In the genomic region with DNA sequence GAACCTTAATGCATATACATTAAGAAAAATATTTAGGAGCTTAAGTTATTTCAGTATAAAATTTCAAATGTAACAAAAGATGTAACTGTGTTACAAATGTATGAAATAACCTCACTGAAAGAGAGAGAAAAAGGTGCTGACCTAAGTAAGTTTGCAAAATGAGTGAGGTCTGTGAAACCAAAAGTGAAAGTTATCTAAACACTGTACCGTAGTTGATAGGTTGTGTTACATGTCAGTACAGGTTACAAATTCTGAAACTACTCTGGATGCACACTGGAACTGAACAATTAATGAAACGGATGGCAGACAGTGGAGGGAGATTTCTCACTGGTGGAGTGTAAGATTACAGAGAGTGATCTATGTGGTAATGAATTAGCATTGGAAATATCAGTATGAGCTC, we compare ENCODE assay signal across 9 cellular contexts.
DNase-seq lines count a peak whose midpoint lies in the region; ATAC-seq, FAIRE-seq and TF ChIP-seq lines count a peak whose summit lies in the region.
"Had no signal": no experiment of that assay in that cellular context is flagged by ENCODE, and none has a peak within 500 bp of the region (broad histone marks: within the 10 kb centered on the region; RNA-seq: fewer than 3 reads in every experiment).

No MANE protein-coding gene starts in this region.

- no peak for TF ChIP-seq POLR2A in breast epithelium (IDR thresholded peaks at IDR 0.05)
- TF ChIP-seq POLR2A in erythroblast (IDR thresholded peaks at IDR 0.05; ENCODE audit: low read length) = no peak

- peak; percentile 46 for FAIRE-seq in A204.1 (lab: Jason Lieb, UNC)

- H3K9me3 ChIP-seq in breast epithelium (no peaks in the 10 kb centered on the region), osteoblast (ENCODE audit: low read depth, low read length) (no peaks in the 10 kb centered on the region)

- H3K36me3 ChIP-seq in breast epithelium = no peaks in the 10 kb centered on the region
- H3K36me3 ChIP-seq in osteoblast (ENCODE audit: insufficient read depth, low read length) = no peaks in the 10 kb centered on the region

- no peak overlapping the region for H2AFZ ChIP-seq in osteoblast (ENCODE audit: low read length)

- ATAC-seq in GM19438 (IDR thresholded peaks at IDR 0.05; ENCODE audit: low read depth, unreplicated experiment) (peak; percentile 79), HG03280 (IDR thresholded peaks at IDR 0.05; ENCODE audit: unreplicated experiment) (peak; percentile 78), HG03457 (IDR thresholded peaks at IDR 0.05; ENCODE audit: unreplicated experiment) (no peak)

- no peak overlapping the region for H3K27ac ChIP-seq in breast epithelium
- H3K27ac ChIP-seq in osteoblast (ENCODE audit: low read depth, low read length) = no peak overlapping the region

- DNase-seq in breast epithelium (ENCODE audit: low spot score in 2 of 2) (no peak), osteoblast (ENCODE audit: insufficient read length, low spot score, missing footprints) (no peak), erythroblast (lab: John Stamatoyannopoulos, UW) (no peak)
- DNase-seq in activated effector memory CD4-positive, alpha-beta T cell treated with anti-CD3 and anti-CD28 coated beads, Interleukin-2, amount 50 U/mL, for 16 hours = no peak
- DNase-seq: stimulated activated CD4-positive, alpha-beta T cell treated with anti-CD3 and anti-CD28 coated beads, Interleukin-4, amount 100 ng/mL, for 4 hours had no signal

- TF ChIP-seq CTCF in breast epithelium (IDR thresholded peaks at IDR 0.05) (no peak), osteoblast (IDR thresholded peaks at IDR 0.05; ENCODE audit: extremely low read depth, low read depth, low read length) (no peak)

- H3K4me3 ChIP-seq in breast epithelium (peak overlapping the region in 2 of 3 donors; percentile 23 to 54), osteoblast (ENCODE audit: insufficient read depth, low read length) (no peak overlapping the region)

- H4K20me1 ChIP-seq in osteoblast (ENCODE audit: insufficient read depth, low read length) = no peaks in the 10 kb centered on the region

- no peaks in the 10 kb centered on the region for H3K79me2 ChIP-seq in osteoblast (ENCODE audit: insufficient read depth, low read length)

- no peaks in the 10 kb centered on the region for H3K27me3 ChIP-seq in breast epithelium
- no peaks in the 10 kb centered on the region for H3K27me3 ChIP-seq in osteoblast (ENCODE audit: insufficient read depth, low read length)

- no peaks in the 10 kb centered on the region for H3K4me1 ChIP-seq in breast epithelium
- no peaks in the 10 kb centered on the region for H3K4me1 ChIP-seq in osteoblast (ENCODE audit: insufficient read depth, low read length)

- H3K4me2 ChIP-seq in osteoblast (ENCODE audit: insufficient read depth, low read length) = no peak overlapping the region

- intact Hi-C loops in breast epithelium (cut with DNase I; ENCODE audit: low total_unique reads) = no loop called here
